10 cellular contexts compared by ENCODE assay signal in genomic region chr2:25821225-25822056, GRCh38. TPM values are rescaled to one million over a fixed set of nuclear protein-coding genes. Genes with fewer than 3 reads are reported as not detected.
DNase-seq lines count a peak whose midpoint lies in the region; ATAC-seq and TF ChIP-seq lines count a peak whose summit lies in the region.
"Had no signal": no experiment of that assay in that cellular context is flagged by ENCODE, and none has a peak within 500 bp of the region (broad histone marks: within the 10 kb centered on the region; RNA-seq: fewer than 3 reads in every experiment).

No MANE protein-coding gene starts in this region.

- peaks cover 66% of the 10 kb centered on the region for H3K4me1 Mint-ChIP-seq in activated CD4-positive, alpha-beta T cell treated with anti-CD3 and anti-CD28 coated beads, Interleukin-2, amount 10 ng/mL, durations not matched to agents 7 days and 5 days
- peaks cover 77 to 82% (median 77%) of the 10 kb centered on the region in 3 donors for H3K4me1 Mint-ChIP-seq in T-cell
- H3K4me1 Mint-ChIP-seq in stimulated activated naive B cell treated with anti-CD40 and anti-IgM and Interleukin-4, amounts not matched to agents 10 μg/mL and 1 μg/mL and 100 μg/mL, for 72 hours: peaks cover 19 to 56% of the 10 kb centered on the region in 2 donors

- H3K9me3 Mint-ChIP-seq in activated CD4-positive, alpha-beta T cell treated with anti-CD3 and anti-CD28 coated beads, Interleukin-2, amount 10 ng/mL, durations not matched to agents 7 days and 5 days: no peaks in the 10 kb centered on the region
- no peaks in the 10 kb centered on the region for H3K9me3 Mint-ChIP-seq in T-cell
- H3K9me3 Mint-ChIP-seq in stimulated activated naive B cell treated with anti-CD40 and anti-IgM and Interleukin-4, amounts not matched to agents 10 μg/mL and 1 μg/mL and 100 μg/mL, for 72 hours: no peaks in the 10 kb centered on the region

- POLR2A ChIA-PET in activated CD4-positive, alpha-beta T cell treated with anti-CD3 and anti-CD28 coated beads, Interleukin-2, amount 10 ng/mL, durations not matched to agents 7 days and 5 days (lab: Charles Lee): no interaction called here
- POLR2A ChIA-PET in T-cell (lab: Charles Lee): no interaction called here

- ATAC-seq in T-cell (replicated peaks in 1 of 4): no peak
- no peak for ATAC-seq in stimulated activated naive B cell treated with anti-CD40 and anti-IgM and Interleukin-4, amounts not matched to agents 10 μg/mL and 1 μg/mL and 100 μg/mL, for 72 hours (replicated peaks)

- H3K36me3 ChIP-seq in smooth muscle cell (ENCODE audit: low read depth): no peaks in the 10 kb centered on the region

- H3K4me3 ChIP-seq in epithelial cell of proximal tubule (ENCODE audit: low read depth, low read length): peak overlapping the region; percentile 43
- no peak overlapping the region for H3K4me3 ChIP-seq in smooth muscle cell

- no peak for TF ChIP-seq CTCF in epithelial cell of proximal tubule (conservative IDR thresholded peaks at IDR 0.05; ENCODE audit: low read depth, low read length)
- no peak for TF ChIP-seq CTCF in smooth muscle cell (IDR thresholded peaks at IDR 0.05; ENCODE audit: borderline replicate concordance, insufficient read depth, poor library complexity, severe bottlenecking)

- no peak overlapping the region for H3K27ac Mint-ChIP-seq in activated CD4-positive, alpha-beta T cell treated with anti-CD3 and anti-CD28 coated beads, Interleukin-2, amount 10 ng/mL, durations not matched to agents 7 days and 5 days
- peak overlapping the region; percentile 80 to 84 for H3K27ac Mint-ChIP-seq in T-cell
- peak overlapping the region; percentile 80 for H3K27ac Mint-ChIP-seq in stimulated activated naive B cell treated with anti-CD40 and anti-IgM and Interleukin-4, amounts not matched to agents 10 μg/mL and 1 μg/mL and 100 μg/mL, for 72 hours

- 95% methylated on average over 9 of the region's 9 CpGs for WGBS in smooth muscle cell (ENCODE audit: low lambda C conversion rate)

- H3K4me1 ChIP-seq in smooth muscle cell (ENCODE audit: low read depth): no peaks in the 10 kb centered on the region
- H3K4me1 ChIP-seq: parathyroid adenoma had no signal

- H3K79me2 ChIP-seq in smooth muscle cell (ENCODE audit: low read depth): peaks cover 12% of the 10 kb centered on the region

- no peaks in the 10 kb centered on the region for H3K9me3 ChIP-seq in smooth muscle cell (replicated peaks; ENCODE audit: low read depth)

- peak overlapping the region; percentile 66 for H3K4me3 Mint-ChIP-seq in activated CD4-positive, alpha-beta T cell treated with anti-CD3 and anti-CD28 coated beads, Interleukin-2, amount 10 ng/mL, durations not matched to agents 7 days and 5 days
- H3K4me3 Mint-ChIP-seq in T-cell: peak overlapping the region; percentile 77 to 81 (median 78)
- peak overlapping the region; percentile 37 to 80 for H3K4me3 Mint-ChIP-seq in stimulated activated naive B cell treated with anti-CD40 and anti-IgM and Interleukin-4, amounts not matched to agents 10 μg/mL and 1 μg/mL and 100 μg/mL, for 72 hours

- CTCF ChIA-PET in activated CD4-positive, alpha-beta T cell treated with anti-CD3 and anti-CD28 coated beads, Interleukin-2, amount 10 ng/mL, durations not matched to agents 7 days and 5 days (lab: Charles Lee): interaction anchor here (1.8 kb wide), 1 partner anchor 19 kb away, joined by 3 read pairs; no protein-coding TSS in a partner anchor
- CTCF ChIA-PET in T-cell (lab: Charles Lee): no interaction called here

- H3F3A ChIP-seq in smooth muscle cell (ENCODE audit: low read depth): no peaks in the 10 kb centered on the region

- H2AFZ ChIP-seq in smooth muscle cell (ENCODE audit: low read depth): no peak overlapping the region

- H4K20me1 ChIP-seq in smooth muscle cell (ENCODE audit: low read depth): peaks cover 63% of the 10 kb centered on the region

- H3K27me3 Mint-ChIP-seq in activated CD4-positive, alpha-beta T cell treated with anti-CD3 and anti-CD28 coated beads, Interleukin-2, amount 10 ng/mL, durations not matched to agents 7 days and 5 days: no peaks in the 10 kb centered on the region
- no peaks in the 10 kb centered on the region for H3K27me3 Mint-ChIP-seq in T-cell
- H3K27me3 Mint-ChIP-seq in stimulated activated naive B cell treated with anti-CD40 and anti-IgM and Interleukin-4, amounts not matched to agents 10 μg/mL and 1 μg/mL and 100 μg/mL, for 72 hours: no peaks in the 10 kb centered on the region

- no peak overlapping the region for H3K27ac ChIP-seq in smooth muscle cell (ENCODE audit: low read depth)
- H3K27ac ChIP-seq: RWPE1 had no signal

- H3K4me2 ChIP-seq in smooth muscle cell: no peak overlapping the region

- no peaks in the 10 kb centered on the region for H3K27me3 ChIP-seq in smooth muscle cell (ENCODE audit: low read depth)

- no peak overlapping the region for H3K9ac ChIP-seq in smooth muscle cell (ENCODE audit: low read depth)
- H3K9ac ChIP-seq: parathyroid adenoma had no signal

- peaks cover 34% of the 10 kb centered on the region for H3K36me3 Mint-ChIP-seq in activated CD4-positive, alpha-beta T cell treated with anti-CD3 and anti-CD28 coated beads, Interleukin-2, amount 10 ng/mL, durations not matched to agents 7 days and 5 days (ENCODE audit: low read depth)
- peaks cover 11% of the 10 kb centered on the region for H3K36me3 Mint-ChIP-seq in T-cell
- H3K36me3 Mint-ChIP-seq in stimulated activated naive B cell treated with anti-CD40 and anti-IgM and Interleukin-4, amounts not matched to agents 10 μg/mL and 1 μg/mL and 100 μg/mL, for 72 hours: peaks cover 16 to 20% of the 10 kb centered on the region in 2 donors

- DNase-seq in activated CD4-positive, alpha-beta T cell treated with anti-CD3 and anti-CD28 coated beads, Interleukin-2, amount 10 ng/mL, durations not matched to agents 7 days and 5 days: no peak
- no peak for DNase-seq in activated CD4-positive, alpha-beta T cell treated with anti-CD3 and anti-CD28 coated beads for 4 hours
- DNase-seq in T-cell (no peak), epithelial cell of proximal tubule (ENCODE audit: low read depth) (no peak), smooth muscle cell (lab: John Stamatoyannopoulos, UW; ENCODE audit: unreplicated experiment) (no peak), anterior cingulate cortex (lab: John Stamatoyannopoulos, UW) (no peak)
- no peak for DNase-seq in stimulated activated naive B cell treated with anti-CD40 and anti-IgM and Interleukin-4, amounts not matched to agents 10 μg/mL and 1 μg/mL and 100 μg/mL, for 72 hours
- no peak for DNase-seq in NK-92 treated with Interleukin-12 subunit alpha and Interleukin-12 subunit beta, amount 100 ng/mL, for 24 hours (lab: John Stamatoyannopoulos, UW)

RNA-seq across cellular contexts. Expression of gene ASXL2, which starts 56.8 kb away (rescaled TPM):
- total RNA-seq in activated CD4-positive, alpha-beta T cell treated with anti-CD3 and anti-CD28 coated beads, Interleukin-2, amount 10 ng/mL, durations not matched to agents 7 days and 5 days: 10 to 100 TPM; 39.3 to 44.4 TPM
- total RNA-seq in T-cell (10 to 100 TPM; 36.3 to 53.2 (median 48.3) TPM), epithelial cell of proximal tubule (8.5 and 10.1 TPM in 2 replicates), smooth muscle cell (10.1 and 13.2 TPM in 2 replicates)
- 4.1 and 7.6 TPM in 2 replicates for polyA plus RNA-seq in smooth muscle cell
